Comparison of ENCODE assay signal across 2 cellular contexts in genomic region chr3:61783993-61784718, GRCh38.
TF ChIP-seq lines count a peak whose summit lies in the region.

No MANE protein-coding gene starts in this region.

TF ChIP-seq in IMR-90, 13 proteins besides CTCF, POLR2A, EP300 and RAD21:
- TF ChIP-seq CHD1 (IDR thresholded peaks at IDR 0.05; ENCODE audit: low read depth, low read length) (no peak), MAZ (IDR thresholded peaks at IDR 0.05; ENCODE audit: borderline replicate concordance, low read depth, low read length) (no peak)

TF ChIP-seq in GM12878, 131 proteins besides CTCF, POLR2A, EP300 and RAD21:
- TF ChIP-seq MTA2 (IDR thresholded peaks at IDR 0.05; ENCODE audit: low read depth) (peak; percentile 53), YY1 (IDR thresholded peaks at IDR 0.05; ENCODE audit: low read depth, low read length) (no peak), TAF1 (IDR thresholded peaks at IDR 0.05; ENCODE audit: borderline replicate concordance, low read depth, low read length) (no peak), DPF2 (IDR thresholded peaks at IDR 0.05) (peak; percentile 33; the same call in 1 of the 2 replicates), IKZF1 (conservative IDR thresholded peaks at IDR 0.05) (0 out of 2 replicates have a peak, but pooled peaks have one; percentile 8)
TF ChIP-seq in GM12878: peak in this region for 3.
